Comparison of ENCODE assay signal across 9 cellular contexts in the genomic region with DNA sequence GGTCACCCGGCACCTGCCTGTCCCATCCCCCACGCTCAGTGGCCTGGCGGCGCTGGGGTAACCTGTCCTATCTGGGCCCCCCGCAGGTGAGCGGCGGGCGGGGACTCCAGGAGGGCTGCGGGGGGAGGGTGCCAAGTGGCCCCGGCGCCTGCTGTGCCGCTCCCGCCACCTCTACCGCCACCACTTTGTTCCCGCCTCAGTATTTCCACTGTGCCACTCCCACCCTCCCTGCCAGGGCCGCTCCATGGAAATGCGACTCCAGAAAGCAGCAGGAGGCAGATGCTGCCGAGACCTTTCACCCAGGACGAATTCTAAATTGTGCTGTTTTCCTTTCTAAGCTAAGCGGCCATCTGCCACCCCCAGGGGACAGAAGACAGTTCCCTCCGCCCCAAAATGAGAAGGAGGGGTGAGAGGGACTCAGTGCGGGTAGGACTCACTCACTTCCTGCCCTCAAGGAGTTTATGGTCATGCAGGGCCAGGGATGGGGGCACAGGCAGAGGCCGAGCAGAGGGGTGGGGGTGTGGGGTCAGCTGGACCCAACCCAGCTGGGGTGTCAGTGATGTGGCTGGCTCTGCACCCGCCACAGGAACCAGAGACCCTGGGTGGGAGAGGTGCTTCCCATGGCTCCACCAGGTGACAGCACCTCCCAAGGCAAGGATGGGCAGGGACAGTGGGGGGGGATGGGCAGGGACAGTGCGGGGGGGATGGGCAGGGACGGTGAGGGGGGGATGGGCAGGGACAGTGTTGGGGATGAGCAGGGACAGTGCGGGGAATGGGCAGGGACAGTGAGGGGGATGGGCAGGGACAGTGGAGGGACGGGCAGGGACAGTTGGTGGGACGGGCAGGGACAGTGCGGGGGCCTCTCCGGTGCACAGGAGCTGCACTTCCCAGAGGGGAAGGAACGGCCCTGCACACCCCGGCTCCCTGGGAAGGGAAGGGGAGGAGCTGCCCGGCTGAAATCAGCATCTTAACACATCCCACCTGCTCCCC. TPM values are rescaled to one million over a fixed set of nuclear protein-coding genes. Genes with fewer than 3 reads are reported as not detected.
A peak's percentile ranks its signal among the peaks of the same experiment; 100 is the strongest.
DNase-seq lines count a peak whose midpoint lies in the region; ATAC-seq and TF ChIP-seq lines count a peak whose summit lies in the region.
"Had no signal": no experiment of that assay in that cellular context is flagged by ENCODE, and none has a peak within 500 bp of the region (broad histone marks: within the 10 kb centered on the region; RNA-seq: fewer than 3 reads in every experiment).

No MANE protein-coding gene starts in this region.

- no peaks in the 10 kb centered on the region for H3K9me3 ChIP-seq in osteoblast (ENCODE audit: low read depth, low read length)

- H4K20me1 ChIP-seq in osteoblast (ENCODE audit: insufficient read depth, low read length): peaks cover 34% of the 10 kb centered on the region

- H3K27ac ChIP-seq in osteoblast (ENCODE audit: low read depth, low read length): no peak overlapping the region

- H3K27me3 Mint-ChIP-seq in central memory CD8-positive, alpha-beta T cell: no peaks in the 10 kb centered on the region

- H3K79me2 ChIP-seq in osteoblast (ENCODE audit: insufficient read depth, low read length): peaks cover 23% of the 10 kb centered on the region

- peaks cover 8% of the 10 kb centered on the region for H3K36me3 Mint-ChIP-seq in central memory CD8-positive, alpha-beta T cell (ENCODE audit: insufficient read depth)

- peak overlapping the region; percentile 51 for H3K27ac Mint-ChIP-seq in central memory CD8-positive, alpha-beta T cell (ENCODE audit: low read depth)
- H3K27ac Mint-ChIP-seq: T-helper 1 cell treated with Interleukin-12 subunit alpha and Interleukin-12 subunit beta and Interleukin-4 antibody, amounts not matched to agents 30 μg/mL and 1 μg/mL, for 36 hours had no signal

- peaks cover 14% of the 10 kb centered on the region for H3K4me1 Mint-ChIP-seq in central memory CD8-positive, alpha-beta T cell

- no peak overlapping the region for H3K4me3 ChIP-seq in osteoblast (ENCODE audit: insufficient read depth, low read length)

- no peak overlapping the region for H3K4me2 ChIP-seq in osteoblast (ENCODE audit: insufficient read depth, low read length)

- TF ChIP-seq CTCF in osteoblast (IDR thresholded peaks at IDR 0.05; ENCODE audit: extremely low read depth, low read depth, low read length): no peak

- DNase-seq in EH (ENCODE audit: low read depth) (peak; percentile 31), NCI-H146 treated with DMSO at 0.1 percent for 48 hours (lab: John Stamatoyannopoulos, UW; ENCODE audit: unreplicated experiment) (peak; percentile 69), osteoblast (ENCODE audit: insufficient read length, low spot score, missing footprints) (peak; percentile 99), sciatic nerve (ENCODE audit: low spot score) (no peak), amniotic stem cell (lab: John Stamatoyannopoulos, UW) (no peak), C1 segment of cervical spinal cord (lab: John Stamatoyannopoulos, UW) (no peak)
- DNase-seq in central memory CD8-positive, alpha-beta T cell (ENCODE audit: low spot score in 2 of 2): no peak

- no peaks in the 10 kb centered on the region for H3K36me3 ChIP-seq in osteoblast (ENCODE audit: insufficient read depth, low read length)

- ATAC-seq in central memory CD8-positive, alpha-beta T cell (replicated peaks; ENCODE audit: extremely low read depth, poor library complexity, severe bottlenecking): no peak
- ATAC-seq in HG03565 (IDR thresholded peaks at IDR 0.05; ENCODE audit: unreplicated experiment) (no peak), sciatic nerve (no peak)

- H3K4me3 Mint-ChIP-seq in central memory CD8-positive, alpha-beta T cell: no peak overlapping the region
- H3K4me3 Mint-ChIP-seq: T-helper 1 cell treated with Interleukin-12 subunit alpha and Interleukin-12 subunit beta and Interleukin-4 antibody, amounts not matched to agents 30 μg/mL and 1 μg/mL, for 36 hours had no signal

- H3K27me3 ChIP-seq in osteoblast (ENCODE audit: insufficient read depth, low read length): no peaks in the 10 kb centered on the region

- intact Hi-C loops in sciatic nerve (cut with DNase I): no loop called here

- no peak overlapping the region for H2AFZ ChIP-seq in osteoblast (ENCODE audit: low read length)

- H3K4me1 ChIP-seq in osteoblast (ENCODE audit: insufficient read depth, low read length): no peaks in the 10 kb centered on the region

- no peaks in the 10 kb centered on the region for H3K9me3 Mint-ChIP-seq in central memory CD8-positive, alpha-beta T cell
- H3K9me3 Mint-ChIP-seq: T-helper 1 cell treated with Interleukin-12 subunit alpha and Interleukin-12 subunit beta and Interleukin-4 antibody, amounts not matched to agents 30 μg/mL and 1 μg/mL, for 36 hours had no signal

RNA-seq across cellular contexts. Expression of a gene that starts 17.8 kb away (rescaled TPM):
- 10.5 and 14.4 TPM in 2 replicates for total RNA-seq in osteoblast
- total RNA-seq in sciatic nerve: 84.2 TPM

RNA-seq across cellular contexts. Expression of a gene that starts 45.2 kb away (rescaled TPM):
- 36.8 and 38.4 TPM in 2 replicates for total RNA-seq in osteoblast
- 52.2 TPM for total RNA-seq in sciatic nerve

Comparison
In these comparisons a context has a peak if more than half of its experiments do, and no peak if none do; other contexts are left out.
1. DNase-seq: peak in EH (single experiment), NCI-H146 treated with DMSO at 0.1 percent for 48 hours (single experiment) and osteoblast (single experiment); none in central memory CD8-positive, alpha-beta T cell (0 of 2), sciatic nerve (single experiment), amniotic stem cell (single experiment) and C1 segment of cervical spinal cord (0 of 14).